ENCODE assay signal across 8 cellular contexts in the genomic region with DNA sequence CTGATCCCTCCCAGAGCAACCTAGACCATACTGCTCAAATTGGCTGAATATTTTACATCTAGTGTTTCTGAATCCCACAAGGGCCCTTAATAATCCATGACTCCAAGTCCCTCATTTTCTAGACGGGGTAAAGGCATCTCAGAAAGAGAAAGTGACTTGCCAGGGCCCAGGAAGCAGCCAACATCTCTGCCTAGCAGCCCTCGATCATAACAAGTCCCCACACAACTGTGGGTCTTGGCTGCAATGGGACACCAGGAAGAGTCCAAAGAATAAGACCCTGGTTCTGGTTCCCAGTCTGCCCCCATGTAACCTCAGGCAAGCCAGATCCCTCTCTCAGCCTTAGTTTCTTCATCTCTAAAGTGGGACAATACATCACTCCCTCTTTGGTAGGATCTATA. TPM values are rescaled to one million over a fixed set of nuclear protein-coding genes. Genes with fewer than 3 reads are reported as not detected.
DNase-seq lines count a peak whose midpoint lies in the region; ATAC-seq and TF ChIP-seq lines count a peak whose summit lies in the region.
"Had no signal": no experiment of that assay in that cellular context is flagged by ENCODE, and none has a peak within 500 bp of the region (broad histone marks: within the 10 kb centered on the region; RNA-seq: fewer than 3 reads in every experiment).

No MANE protein-coding gene starts in this region.

- no peaks in the 10 kb centered on the region for H3K9me3 Mint-ChIP-seq in activated naive CD8-positive, alpha-beta T cell (ENCODE audit: low read depth)
- no peaks in the 10 kb centered on the region for H3K9me3 Mint-ChIP-seq in GM23338

- peak overlapping the region; percentile 97 for H3K27ac Mint-ChIP-seq in activated naive CD8-positive, alpha-beta T cell
- H3K27ac Mint-ChIP-seq in GM23338 = no peak overlapping the region

- no peaks in the 10 kb centered on the region for H3K27me3 Mint-ChIP-seq in activated naive CD8-positive, alpha-beta T cell
- peaks cover 2% of the 10 kb centered on the region for H3K27me3 Mint-ChIP-seq in GM23338 (ENCODE audit: insufficient read depth, low read depth, poor library complexity)

- H3F3A ChIP-seq in GM23338 (replicated peaks; ENCODE audit: low read depth) = no peaks in the 10 kb centered on the region; the same call in 1 of the 2 replicates

- peaks cover 20% of the 10 kb centered on the region for H3K79me2 ChIP-seq in GM23338 (replicated peaks; ENCODE audit: insufficient read depth)

- peaks cover 19% of the 10 kb centered on the region for H4K20me1 ChIP-seq in GM23338 (replicated peaks; ENCODE audit: insufficient read depth)

- H3K27ac ChIP-seq in lung (ENCODE audit: low read depth in 1 of 2, low read length in 1 of 2) (peak overlapping the region; percentile 1 to 29), stomach smooth muscle (ENCODE audit: low read length) (peak overlapping the region; percentile 90), GM23338 (ENCODE audit: low read depth) (no peak overlapping the region; the same call in 1 of the 2 replicates)

- H2AFZ ChIP-seq in GM23338 = no peak overlapping the region

- peak overlapping the region; percentile 47 to 61 for H3K9ac ChIP-seq in stomach smooth muscle (ENCODE audit: low read length in 2 of 2)

- H3K4me3 ChIP-seq in Jurkat, Clone E6-1 (ENCODE audit: low read length) = peak overlapping the region; percentile 24
- H3K4me3 ChIP-seq in lung (no peak overlapping the region), stomach smooth muscle (ENCODE audit: low read length in 2 of 2) (peak overlapping the region; percentile 18 to 47), GM23338 (no peak overlapping the region)

- no peak for DNase-seq in Jurkat, Clone E6-1 (ENCODE audit: low read depth, low spot score)
- DNase-seq in lung (ENCODE audit: low spot score) (no peak), GM23338 (ENCODE audit: low spot score) (no peak)
- DNase-seq in effector CD8-positive, alpha-beta T cell (lab: John Stamatoyannopoulos, UW) = no peak
- DNase-seq: RPMI8226 had no signal

- H3K27me3 ChIP-seq in lung (ENCODE audit: control insufficient read depth, insufficient read depth) (no peaks in the 10 kb centered on the region), stomach smooth muscle (ENCODE audit: control insufficient read depth in 1 of 2, insufficient read depth in 2 of 2, low read length in 2 of 2) (no peaks in the 10 kb centered on the region), GM23338 (ENCODE audit: insufficient read depth) (no peaks in the 10 kb centered on the region)

- H3K4me2 ChIP-seq in GM23338 = no peak overlapping the region

- peaks cover 97% of the 10 kb centered on the region for H3K4me1 Mint-ChIP-seq in activated naive CD8-positive, alpha-beta T cell (ENCODE audit: low read depth)
- peaks cover 21% of the 10 kb centered on the region; the same call in 2 of the 3 replicates for H3K4me1 Mint-ChIP-seq in GM23338

- peak overlapping the region; percentile 83 for H3K4me3 Mint-ChIP-seq in activated naive CD8-positive, alpha-beta T cell
- no peak overlapping the region for H3K4me3 Mint-ChIP-seq in GM23338

- H3K9me3 ChIP-seq in lung (ENCODE audit: control insufficient read depth in 2 of 2, insufficient read depth in 1 of 2, low read length in 1 of 2) (no peaks in the 10 kb centered on the region), stomach smooth muscle (ENCODE audit: control insufficient read depth in 2 of 2, low read length in 2 of 2) (no peaks in the 10 kb centered on the region)

- peaks cover 12% of the 10 kb centered on the region for H3K36me3 Mint-ChIP-seq in activated naive CD8-positive, alpha-beta T cell
- no peaks in the 10 kb centered on the region; the same call in 2 of the 3 replicates for H3K36me3 Mint-ChIP-seq in GM23338 (ENCODE audit: low read depth)

- H3K36me3 ChIP-seq in lung (ENCODE audit: control insufficient read depth in 2 of 2, insufficient read depth in 2 of 2, low read length in 2 of 2) = peaks cover 3 to 9% of the 10 kb centered on the region in 2 donors
- peaks cover 5 to 11% of the 10 kb centered on the region in 2 donors for H3K36me3 ChIP-seq in stomach smooth muscle (ENCODE audit: control insufficient read depth in 2 of 2, insufficient read depth in 2 of 2, low read length in 2 of 2)
- no peaks in the 10 kb centered on the region; the same call in 1 of the 2 replicates for H3K36me3 ChIP-seq in GM23338 (ENCODE audit: insufficient read depth)

- TF ChIP-seq CTCF in lung (IDR thresholded peaks at IDR 0.05; ENCODE audit: control extremely low read depth, extremely low read depth) = no peak
- no peak for TF ChIP-seq CTCF in GM23338 (conservative IDR thresholded peaks at IDR 0.05; ENCODE audit: low read depth in 2 of 2)

- ATAC-seq in lung (ENCODE audit: insufficient read depth, low FRiP score) (no peak), HG03159 (IDR thresholded peaks at IDR 0.05; ENCODE audit: unreplicated experiment) (no peak), GM23338 (no peak)

- WGBS in lung, 2 donors = 33 to 37% methylated on average over 2 of the region's 2 CpGs

- H3K9me2 ChIP-seq in GM23338 (ENCODE audit: insufficient read depth) = no peaks in the 10 kb centered on the region

- H3K4me1 ChIP-seq in lung (ENCODE audit: control insufficient read depth in 2 of 2, insufficient read depth in 2 of 2, low read length in 2 of 2) (peaks cover 21 to 33% of the 10 kb centered on the region in 2 donors), stomach smooth muscle (ENCODE audit: control insufficient read depth, insufficient read depth, low read length) (peaks cover 62% of the 10 kb centered on the region), GM23338 (ENCODE audit: insufficient read depth) (peaks cover 8% of the 10 kb centered on the region; the same call in 1 of the 2 replicates)

TF ChIP-seq in GM23338, 12 proteins besides CTCF, POLR2A, EP300 and RAD21 (continues in another document):
- TF ChIP-seq JUNB (IDR thresholded peaks at IDR 0.05; ENCODE audit: unreplicated experiment) = no peak
- TF ChIP-seq CREB1 (CRISPR knock-in tag; IDR thresholded peaks at IDR 0.05; ENCODE audit: low read depth) = no peak
- no peak for TF ChIP-seq ZNF331 (CRISPR knock-in tag; IDR thresholded peaks at IDR 0.05; ENCODE audit: low read depth)
- TF ChIP-seq STAT1 (IDR thresholded peaks at IDR 0.05; ENCODE audit: unreplicated experiment) = no peak
- no peak for TF ChIP-seq POLR2AphosphoS5 (IDR thresholded peaks at IDR 0.05; ENCODE audit: low read depth)

RNA-seq across cellular contexts. Expression of a gene that starts 6.3 kb away (rescaled TPM):
- 276 TPM for polyA plus RNA-seq in Jurkat, Clone E6-1 (2012; ENCODE audit: insufficient read depth, insufficient read length)
- total RNA-seq in lung = 100 to 1,000 TPM; 168 to 208 TPM
- 100 to 1,000 TPM in 1 of 2 donors, 10 to 100 TPM in 1; 61.4 to 143 TPM for polyA plus RNA-seq in lung
- 87.4 and 110 TPM in 2 replicates for total RNA-seq in GM23338 (2014; rRNA removed; shearing (Covaris generic))
- 26.5 and 30.2 TPM in 2 replicates for polyA plus RNA-seq in GM23338 (2016; fragmentation: Nextera tagmentation; extraction: Ambion mirVana)

Comparison
In these comparisons a context has a peak if more than half of its experiments do, and no peak if none do; other contexts are left out.
1. H3K4me3 ChIP-seq: peak in Jurkat, Clone E6-1 (single experiment) and stomach smooth muscle (2 of 2); none in lung (single experiment) and GM23338 (single experiment).